ENCODE assay signal across 25 cellular contexts in genomic region chr4:70915874-70916559, GRCh38. TPM values are rescaled to one million over a fixed set of nuclear protein-coding genes. Genes with fewer than 3 reads are reported as not detected.
DNase-seq lines count a peak whose midpoint lies in the region; ATAC-seq, FAIRE-seq and TF ChIP-seq lines count a peak whose summit lies in the region.
"Had no signal": no experiment of that assay in that cellular context is flagged by ENCODE, and none has a peak within 500 bp of the region (broad histone marks: within the 10 kb centered on the region; RNA-seq: fewer than 3 reads in every experiment).

No MANE protein-coding gene starts in this region.

- in situ Hi-C loops in GM12878 (cut with MboI), result no loop called here

- H3K4me3 ChIP-seq in GM12878, result no peak overlapping the region
- no peak overlapping the region for H3K4me3 ChIP-seq in CD4-positive, alpha-beta memory T cell (ENCODE audit: low read length in 2 of 2)
- H3K4me3 ChIP-seq: skin epidermis had no signal

- 15% methylated on average over 8 of the region's 8 CpGs for WGBS in GM12878 (ENCODE audit: insufficient coverage, insufficient replicate concordance, low lambda C conversion rate, missing lambda C conversion rate)

- RAD21 ChIA-PET in GM12878 (lab: Charles Lee; ENCODE audit: unreplicated experiment), result interaction anchor here (0.6 to 2.1 kb wide), 2 partner anchors 160 to 212 kb away, joined by 3 to 4 read pairs; no protein-coding TSS in a partner anchor

- peaks cover 4% of the 10 kb centered on the region; the same call in 1 of the 2 replicates for H3K4me1 ChIP-seq in GM12878 (ENCODE audit: control insufficient read depth, insufficient read depth, low read length)
- H3K4me1 ChIP-seq in CD4-positive, alpha-beta memory T cell (ENCODE audit: insufficient read depth, low read length), result peaks cover 6% of the 10 kb centered on the region

- BruUV-seq in GM12878 (replicated peaks; lab: Mats Ljungman, UMichigan), result no TSS peak

- H3K9ac ChIP-seq in GM12878 (ENCODE audit: control insufficient read depth, insufficient read depth, low read length), result no peak overlapping the region

- H3K79me2 ChIP-seq in GM12878 (ENCODE audit: control insufficient read depth, insufficient read depth, low read length), result peaks cover 2% of the 10 kb centered on the region; the same call in 1 of the 2 replicates

- no peaks in the 10 kb centered on the region for H3K9me3 Mint-ChIP-seq in activated T-cell treated with anti-CD3 and anti-CD28 coated beads, Interleukin-2, amount 50 U/mL, for 24 hours
- peaks cover 3 to 4% of the 10 kb centered on the region in 2 donors for H3K9me3 Mint-ChIP-seq in stimulated activated naive B cell treated with anti-CD40 and anti-IgM and Interleukin-4, amounts not matched to agents 10 μg/mL and 1 μg/mL and 100 μg/mL, for 72 hours
- H3K9me3 Mint-ChIP-seq in CD4-positive, alpha-beta memory T cell, result peaks cover 0 to 4% (median 0%) of the 10 kb centered on the region in 8 donors
- H3K9me3 Mint-ChIP-seq: CD4-positive, alpha-beta T cell; IgD-negative memory B cell had no signal

- H3K27ac ChIP-seq in GM12878 (ENCODE audit: control insufficient read depth, insufficient read depth), result no peak overlapping the region
- H3K27ac ChIP-seq in CD4-positive, alpha-beta memory T cell (ENCODE audit: low read depth, low read length), result no peak overlapping the region
- H3K27ac ChIP-seq: 22Rv1, neutrophil, skin epidermis, WERI-Rb-1 had no signal

- TF ChIP-seq RAD21 in GM12878 (IDR thresholded peaks at IDR 0.05; ENCODE audit: insufficient read depth, low read depth, low read length), result no peak

- CTCF ChIA-PET in GM12878 (lab: Yijun Ruan, JAX), result interaction anchor here (0.6 to 1.2 kb wide), 3 partner anchors 10 to 245 kb away, joined by 3 to 4 read pairs (median 4); no protein-coding TSS in a partner anchor
- CTCF ChIA-PET in CD4-positive, alpha-beta memory T cell (lab: Charles Lee; ENCODE audit: partially characterized antibody), result interaction anchor here (1.3 kb wide), 1 partner anchor 14 kb away, joined by 4 read pairs; the partner anchor contains the start of gene MOB1B

- no peaks in the 10 kb centered on the region for H3K27me3 Mint-ChIP-seq in activated T-cell treated with anti-CD3 and anti-CD28 coated beads, Interleukin-2, amount 50 U/mL, for 24 hours
- no peaks in the 10 kb centered on the region for H3K27me3 Mint-ChIP-seq in stimulated activated naive B cell treated with anti-CD40 and anti-IgM and Interleukin-4, amounts not matched to agents 10 μg/mL and 1 μg/mL and 100 μg/mL, for 72 hours
- no peaks in the 10 kb centered on the region for H3K27me3 Mint-ChIP-seq in CD4-positive, alpha-beta memory T cell
- H3K27me3 Mint-ChIP-seq: brain; CD4-positive, alpha-beta T cell; IgD-negative memory B cell had no signal

- H4K20me1 ChIP-seq in GM12878 (ENCODE audit: control insufficient read depth, insufficient read depth), result no peaks in the 10 kb centered on the region

- peak overlapping the region; percentile 48 for H3K27ac Mint-ChIP-seq in activated T-cell treated with anti-CD3 and anti-CD28 coated beads, Interleukin-2, amount 50 U/mL, for 24 hours
- peak overlapping the region; percentile 84 for H3K27ac Mint-ChIP-seq in stimulated activated naive B cell treated with anti-CD40 and anti-IgM and Interleukin-4, amounts not matched to agents 10 μg/mL and 1 μg/mL and 100 μg/mL, for 72 hours
- H3K27ac Mint-ChIP-seq in CD4-positive, alpha-beta memory T cell, result no peak overlapping the region
- H3K27ac Mint-ChIP-seq: brain; CD4-positive, alpha-beta T cell; IgD-negative memory B cell had no signal

- TF ChIP-seq EP300 in GM12878 (IDR thresholded peaks at IDR 0.05; ENCODE audit: borderline replicate concordance in 1 of 2, control insufficient read depth in 1 of 2, low read depth in 2 of 2, low read length in 2 of 2), result 0 out of 4 replicates have a peak, but pooled peaks of 1 of the 2 experiments have one; percentile 21

- H3K36me3 Mint-ChIP-seq in activated T-cell treated with anti-CD3 and anti-CD28 coated beads, Interleukin-2, amount 50 U/mL, for 24 hours (ENCODE audit: low read depth), result peaks cover 19% of the 10 kb centered on the region
- H3K36me3 Mint-ChIP-seq in stimulated activated naive B cell treated with anti-CD40 and anti-IgM and Interleukin-4, amounts not matched to agents 10 μg/mL and 1 μg/mL and 100 μg/mL, for 72 hours, result peaks cover 31 to 35% of the 10 kb centered on the region in 2 donors
- peaks cover 8 to 15% of the 10 kb centered on the region in 2 donors for H3K36me3 Mint-ChIP-seq in CD4-positive, alpha-beta memory T cell

- H3K4me1 Mint-ChIP-seq in activated T-cell treated with anti-CD3 and anti-CD28 coated beads, Interleukin-2, amount 50 U/mL, for 24 hours (ENCODE audit: low read depth), result peaks cover 17% of the 10 kb centered on the region
- peaks cover 9 to 22% of the 10 kb centered on the region in 2 donors for H3K4me1 Mint-ChIP-seq in stimulated activated naive B cell treated with anti-CD40 and anti-IgM and Interleukin-4, amounts not matched to agents 10 μg/mL and 1 μg/mL and 100 μg/mL, for 72 hours
- peaks cover 5 to 16% (median 8%) of the 10 kb centered on the region in 4 donors for H3K4me1 Mint-ChIP-seq in CD4-positive, alpha-beta memory T cell
- H3K4me1 Mint-ChIP-seq: brain had no signal

- 0 out of 4 replicates have a peak, but pooled peaks cover 0 to 2% of the 10 kb centered on the region in 2 experiments for H3K36me3 ChIP-seq in GM12878 (ENCODE audit: control insufficient read depth in 2 of 2, insufficient read depth in 2 of 2, low read length in 1 of 2)
- H3K36me3 ChIP-seq in CD4-positive, alpha-beta memory T cell (ENCODE audit: insufficient read depth, low read length), result no peaks in the 10 kb centered on the region
- H3K36me3 ChIP-seq: neutrophil had no signal

- no peaks in the 10 kb centered on the region; the same call in 1 of the 3 replicates for H3K9me3 ChIP-seq in GM12878 (replicated peaks; ENCODE audit: control insufficient read depth, insufficient read depth, low read length)
- H3K9me3 ChIP-seq in CD4-positive, alpha-beta memory T cell (ENCODE audit: control insufficient read depth in 1 of 2, low read length in 2 of 2), result no peaks in the 10 kb centered on the region
- H3K9me3 ChIP-seq: neutrophil had no signal

- POLR2A ChIA-PET in GM12878 (lab: Charles Lee), result interaction anchor here (0.6 to 1.3 kb wide), 4 partner anchors 11 to 54 kb away, joined by 3 read pairs; no protein-coding TSS in a partner anchor
- POLR2A ChIA-PET in CD4-positive, alpha-beta memory T cell (lab: Charles Lee; ENCODE audit: partially characterized antibody), result no interaction called here

- H2AFZ ChIP-seq in GM12878 (ENCODE audit: control insufficient read depth, low read depth, low read length), result no peak overlapping the region

- no peak overlapping the region for H3K4me2 ChIP-seq in GM12878 (ENCODE audit: control insufficient read depth, insufficient read depth)

- DNase-seq in activated T-cell treated with anti-CD3 and anti-CD28 coated beads, Interleukin-2, amount 50 U/mL, for 24 hours, result no peak
- DNase-seq in activated T-cell treated with anti-CD3 and anti-CD28 coated beads, Interleukin-2, amount 50 U/mL, for 48 hours, result no peak
- no peak for DNase-seq in GM12878 (ENCODE audit: low read depth, low spot score)
- DNase-seq in stimulated activated naive B cell treated with anti-CD40 and anti-IgM and Interleukin-4, amounts not matched to agents 10 μg/mL and 1 μg/mL and 100 μg/mL, for 72 hours, result no peak
- DNase-seq in stimulated activated CD4-positive, alpha-beta T cell treated with anti-CD3 and anti-CD28 coated beads, Interleukin-2, amount 100 ng/mL, for 24 hours, result no peak
- DNase-seq in OCI-M2 (lab: John Stamatoyannopoulos, UW; ENCODE audit: unreplicated experiment), result no peak
- no peak for DNase-seq in CD4-positive, alpha-beta memory T cell
- DNase-seq: activated CD8-positive, alpha-beta memory T cell treated with anti-CD3 and anti-CD28 coated beads, Interleukin-2, amount 50 U/mL, for 4 hours; activated gamma-delta T cell treated with Interleukin-2 at 50 U/mL for 16 hours; CD4-positive, alpha-beta T cell; effector CD4-positive, alpha-beta T cell; left cardiac atrium; mesendoderm; NCI-H146; NCI-H524 treated with DMSO at 0.1 percent for 48 hours; stimulated activated CD4-positive, alpha-beta T cell treated with anti-CD3 and anti-CD28 coated beads, Interleukin-1b, Interleukin-23, amount 100 ng/mL, for 48 hours; substantia nigra; WERI-Rb-1 had no signal

- TF ChIP-seq CTCF in GM12878 (IDR thresholded peaks at IDR 0.05 in 2 of 3, conservative IDR thresholded peaks at IDR 0.05 in 1 of 3; ENCODE audit: control insufficient read depth in 2 of 3, extremely low read depth in 1 of 3, insufficient read depth in 1 of 3, low read depth in 3 of 3, low read length in 3 of 3), result no peak

- ATAC-seq in HG03342 (IDR thresholded peaks at IDR 0.05; ENCODE audit: unreplicated experiment) (peak; percentile 61), GM12878 (peak; percentile 71)
- no peak for ATAC-seq in stimulated activated naive B cell treated with anti-CD40 and anti-IgM and Interleukin-4, amounts not matched to agents 10 μg/mL and 1 μg/mL and 100 μg/mL, for 72 hours (replicated peaks)
- ATAC-seq: left cardiac atrium had no signal

- TF ChIP-seq POLR2A in GM12878 (IDR thresholded peaks at IDR 0.05; ENCODE audit: low read depth, low read length), result no peak

- no peaks in the 10 kb centered on the region for H3K27me3 ChIP-seq in GM12878 (replicated peaks in 1 of 2; ENCODE audit: control insufficient read depth in 2 of 2, insufficient read depth in 2 of 2, low read length in 1 of 2)
- H3K27me3 ChIP-seq in CD4-positive, alpha-beta memory T cell (ENCODE audit: insufficient read depth, low read length), result no peaks in the 10 kb centered on the region
- H3K27me3 ChIP-seq: neutrophil had no signal

- intact Hi-C loops in GM12878 (cut with micrococcal nuclease; ENCODE audit: unreplicated experiment), result no loop called here
- intact Hi-C loops in CD4-positive, alpha-beta memory T cell (cut with micrococcal nuclease), result no loop called here

- FAIRE-seq in GM12878 (lab: Jason Lieb, UNC), result no peak
- FAIRE-seq: H1 had no signal

- SMC1A ChIA-PET in GM12878 (lab: Charles Lee; ENCODE audit: uncharacterized antibody, unreplicated experiment), result interaction anchor here (1.0 to 1.5 kb wide), 6 partner anchors 9 to 35 kb away, joined by 3 to 5 read pairs (median 3); no protein-coding TSS in a partner anchor

- H3K4me3 Mint-ChIP-seq in activated T-cell treated with anti-CD3 and anti-CD28 coated beads, Interleukin-2, amount 50 U/mL, for 24 hours, result no peak overlapping the region
- H3K4me3 Mint-ChIP-seq in stimulated activated naive B cell treated with anti-CD40 and anti-IgM and Interleukin-4, amounts not matched to agents 10 μg/mL and 1 μg/mL and 100 μg/mL, for 72 hours, result no peak overlapping the region
- H3K4me3 Mint-ChIP-seq in CD4-positive, alpha-beta memory T cell, result no peak overlapping the region
- H3K4me3 Mint-ChIP-seq: brain; CD4-positive, alpha-beta T cell had no signal

RNA-seq across cellular contexts. Expression of gene MOB1B, which starts 13.8 kb away (rescaled TPM):
- 13.9 and 14.8 TPM in 2 replicates for total RNA-seq in GM12878 (2013; cell fraction: nucleolus; rRNA removed)
- total RNA-seq in GM12878 (2014; rRNA removed) (4.7 and 6.1 TPM in 2 replicates), GM12878 (2014; rRNA removed; fragmentation: Illumina TruSeq; extraction: Trizol) (7.6 and 8.2 TPM in 2 replicates), GM12878 (2021) (10.8 and 11.4 TPM in 2 replicates)
- 3.2 TPM for polyA plus RNA-seq in GM12878 (2011; ENCODE audit: low read depth)
- polyA plus RNA-seq in GM12878 (2011; rRNA removed) (7.2 and 12.6 TPM in 2 replicates), GM12878 (2014; fragmentation: Illumina TruSeq; extraction: Trizol) (9.7 and 11.6 TPM in 2 replicates), GM12878 (2014; fragmentation: Nextera tagmentation; extraction: Ambion mirVana) (1 to 10 TPM; 1.9 TPM), GM12878 (2014; rRNA removed) (4.9 and 5.9 TPM in 2 replicates), GM12878 (2016; fragmentation: Nextera tagmentation; extraction: Ambion mirVana) (1 to 10 TPM; 5.4 to 6.2 TPM)
- polyA plus RNA-seq in GM12878 (2011; cell fraction: cytosol; rRNA removed), result 3.1 and 3.9 TPM in 2 replicates
- polyA plus RNA-seq in GM12878 (2011; cell fraction: nucleus; rRNA removed), result 3.5 and 4.3 TPM in 2 replicates
- 5.8 and 5.9 TPM in 2 replicates for polyA plus RNA-seq in GM12878 (2012)
- polyA minus RNA-seq in GM12878 (2011; rRNA and poly(A)+ RNA removed), result 8.9 and 18.9 TPM in 2 replicates
- polyA minus RNA-seq in GM12878 (2011; cell fraction: cytosol; rRNA and poly(A)+ RNA removed), result 9.3 and 9.8 TPM in 2 replicates
- polyA minus RNA-seq in GM12878 (2011; cell fraction: nucleus; rRNA and poly(A)+ RNA removed), result 4.7 and 8.0 TPM in 2 replicates
- 10 to 100 TPM; 10.2 to 10.8 TPM for total RNA-seq in CD4-positive, alpha-beta memory T cell
- 1 to 10 TPM in 1 of 2 donors, under 1 TPM in 1; 0.58 to 1.7 TPM for polyA plus RNA-seq in CD4-positive, alpha-beta memory T cell

Comparison
In these comparisons a context has a peak if more than half of its experiments do, and no peak if none do; other contexts are left out.
1. H3K27ac Mint-ChIP-seq: peak in activated T-cell treated with anti-CD3 and anti-CD28 coated beads, Interleukin-2, amount 50 U/mL, for 24 hours (single experiment) and stimulated activated naive B cell treated with anti-CD40 and anti-IgM and Interleukin-4, amounts not matched to agents 10 μg/mL and 1 μg/mL and 100 μg/mL, for 72 hours (single experiment); none in CD4-positive, alpha-beta memory T cell (0 of 7).
2. ATAC-seq: peak in HG03342 (single experiment) and GM12878 (single experiment); none in stimulated activated naive B cell treated with anti-CD40 and anti-IgM and Interleukin-4, amounts not matched to agents 10 μg/mL and 1 μg/mL and 100 μg/mL, for 72 hours (0 of 2).